In the genomic region with DNA sequence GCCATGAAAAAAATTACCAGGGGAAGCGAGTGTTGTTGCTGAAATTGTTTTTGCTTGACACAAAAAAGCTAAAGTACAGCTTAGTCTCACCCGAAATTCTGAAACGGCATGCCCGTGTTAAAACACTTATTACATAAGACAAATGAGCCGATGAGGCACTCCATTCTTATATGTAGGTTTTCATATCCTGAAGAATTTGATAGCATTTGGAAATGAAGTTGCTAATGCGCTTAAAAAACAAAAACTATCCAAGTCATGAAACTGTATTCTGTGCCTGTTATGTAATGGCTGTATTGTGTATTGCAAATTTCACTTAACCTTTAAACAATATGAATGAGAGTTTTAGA, we compare ENCODE assay signal across 8 cellular contexts. TPM values are rescaled to one million over a fixed set of nuclear protein-coding genes. Genes with fewer than 3 reads are reported as not detected.
DNase-seq lines count a peak whose midpoint lies in the region; ATAC-seq lines count a peak whose summit lies in the region.

No MANE protein-coding gene starts in this region.

- no peak for ATAC-seq in activated CD4-positive, CD25-positive, alpha-beta regulatory T cell treated with anti-CD3 and anti-CD28 coated beads, Interleukin-2, amount 50 U/mL, for 24 hours

- H3K27me3 ChIP-seq in stomach smooth muscle (ENCODE audit: control insufficient read depth in 1 of 2, insufficient read depth in 2 of 2, low read length in 2 of 2), result no peaks in the 10 kb centered on the region

- peaks cover 34% of the 10 kb centered on the region for H3K27me3 Mint-ChIP-seq in activated T-helper 1 cell treated with anti-CD3 and anti-CD28 coated beads, Interleukin-12 subunit alpha, Interleukin-12 subunit beta, Interleukin-2, Interleukin-4 antibody, amounts not matched to agents 30 ng/mL and 10 ng/mL and 1 ng/mL, durations not matched to agents 14 hours and 24 hours and 36 hours (ENCODE audit: insufficient read depth)
- H3K27me3 Mint-ChIP-seq in immature natural killer cell (ENCODE audit: low read depth in 3 of 3), result peaks cover 8 to 13% (median 11%) of the 10 kb centered on the region in 3 donors

- intact Hi-C loops in activated T-helper 1 cell treated with anti-CD3 and anti-CD28 coated beads, Interleukin-12 subunit alpha, Interleukin-12 subunit beta, Interleukin-2, Interleukin-4 antibody, amounts not matched to agents 30 ng/mL and 10 ng/mL and 1 ng/mL, durations not matched to agents 14 hours and 24 hours and 36 hours (cut with micrococcal nuclease), result loop anchor here (2.0 to 10.0 kb wide), 5 partner anchors 201 to 849 kb away; partner anchors contain the start of genes RBM11 and SAMSN1

- H3K9ac ChIP-seq in stomach smooth muscle (ENCODE audit: low read length in 2 of 2), result peak overlapping the region; percentile 81 to 90

- peak overlapping the region; percentile 88 for H3K27ac Mint-ChIP-seq in activated T-helper 1 cell treated with anti-CD3 and anti-CD28 coated beads, Interleukin-12 subunit alpha, Interleukin-12 subunit beta, Interleukin-2, Interleukin-4 antibody, amounts not matched to agents 30 ng/mL and 10 ng/mL and 1 ng/mL, durations not matched to agents 14 hours and 24 hours and 36 hours
- peak overlapping the region; percentile 87 to 98 (median 96) for H3K27ac Mint-ChIP-seq in immature natural killer cell

- H3K4me1 ChIP-seq in stomach smooth muscle (ENCODE audit: control insufficient read depth, insufficient read depth, low read length), result peaks cover 2% of the 10 kb centered on the region

- no peaks in the 10 kb centered on the region for H3K36me3 ChIP-seq in stomach smooth muscle (ENCODE audit: control insufficient read depth in 2 of 2, insufficient read depth in 2 of 2, low read length in 2 of 2)

- no peaks in the 10 kb centered on the region for H3K9me3 Mint-ChIP-seq in activated T-helper 1 cell treated with anti-CD3 and anti-CD28 coated beads, Interleukin-12 subunit alpha, Interleukin-12 subunit beta, Interleukin-2, Interleukin-4 antibody, amounts not matched to agents 30 ng/mL and 10 ng/mL and 1 ng/mL, durations not matched to agents 14 hours and 24 hours and 36 hours
- peaks cover 0 to 1% (median 0%) of the 10 kb centered on the region in 6 donors for H3K9me3 Mint-ChIP-seq in immature natural killer cell

- H3K4me3 Mint-ChIP-seq in activated T-helper 1 cell treated with anti-CD3 and anti-CD28 coated beads, Interleukin-12 subunit alpha, Interleukin-12 subunit beta, Interleukin-2, Interleukin-4 antibody, amounts not matched to agents 30 ng/mL and 10 ng/mL and 1 ng/mL, durations not matched to agents 14 hours and 24 hours and 36 hours, result peak overlapping the region; percentile 93
- H3K4me3 Mint-ChIP-seq in immature natural killer cell, result peak overlapping the region; percentile 92 to 98 (median 93)

- peak overlapping the region; percentile 91 for H3K27ac ChIP-seq in stomach smooth muscle (ENCODE audit: low read length)

- H3K4me3 ChIP-seq in stomach smooth muscle (ENCODE audit: low read length in 2 of 2), result peak overlapping the region; percentile 62 to 79

- no peaks in the 10 kb centered on the region for H3K36me3 Mint-ChIP-seq in activated T-helper 1 cell treated with anti-CD3 and anti-CD28 coated beads, Interleukin-12 subunit alpha, Interleukin-12 subunit beta, Interleukin-2, Interleukin-4 antibody, amounts not matched to agents 30 ng/mL and 10 ng/mL and 1 ng/mL, durations not matched to agents 14 hours and 24 hours and 36 hours (ENCODE audit: low read depth)
- no peaks in the 10 kb centered on the region for H3K36me3 Mint-ChIP-seq in immature natural killer cell

- DNase-seq in NOMO-1 (lab: John Stamatoyannopoulos, UW; ENCODE audit: unreplicated experiment in 2 of 2), result peak; percentile 38 to 54
- no peak for DNase-seq in NOMO-1 treated with dmso at 0.1 percent for 144 hours (lab: John Stamatoyannopoulos, UW; ENCODE audit: unreplicated experiment)
- DNase-seq in activated T-helper 1 cell treated with anti-CD3 and anti-CD28 coated beads, Interleukin-12 subunit alpha, Interleukin-12 subunit beta, Interleukin-2, Interleukin-4 antibody, amounts not matched to agents 30 ng/mL and 10 ng/mL and 1 ng/mL, durations not matched to agents 14 hours and 24 hours and 36 hours (ENCODE audit: low spot score), result no peak
- no peak for DNase-seq in immature natural killer cell
- DNase-seq in NCI-H510A treated with DMSO at 0.1 percent for 48 hours (lab: John Stamatoyannopoulos, UW), result no peak
- DNase-seq in activated effector memory CD4-positive, alpha-beta T cell treated with anti-CD3 and anti-CD28 coated beads, Interleukin-2, amount 50 U/mL, for 16 hours, result no peak

- H3K9me3 ChIP-seq in stomach smooth muscle (ENCODE audit: control insufficient read depth in 2 of 2, low read length in 2 of 2), result no peaks in the 10 kb centered on the region

- peaks cover 38% of the 10 kb centered on the region for H3K4me1 Mint-ChIP-seq in activated T-helper 1 cell treated with anti-CD3 and anti-CD28 coated beads, Interleukin-12 subunit alpha, Interleukin-12 subunit beta, Interleukin-2, Interleukin-4 antibody, amounts not matched to agents 30 ng/mL and 10 ng/mL and 1 ng/mL, durations not matched to agents 14 hours and 24 hours and 36 hours (ENCODE audit: low read depth)
- peaks cover 34 to 43% of the 10 kb centered on the region in 2 donors for H3K4me1 Mint-ChIP-seq in immature natural killer cell

RNA-seq across cellular contexts. Expression of gene NRIP1, which starts 1.4 kb away (rescaled TPM):
- 11.4 and 11.7 TPM in 2 replicates for total RNA-seq in activated T-helper 1 cell treated with anti-CD3 and anti-CD28 coated beads, Interleukin-12 subunit alpha, Interleukin-12 subunit beta, Interleukin-2, Interleukin-4 antibody, amounts not matched to agents 30 ng/mL and 10 ng/mL and 1 ng/mL, durations not matched to agents 14 hours and 24 hours and 36 hours
- polyA plus RNA-seq in immature natural killer cell, result 10 to 100 TPM; 21.5 to 25.1 (median 24.4) TPM

Comparison
In these comparisons a context has a peak if more than half of its experiments do, and no peak if none do; other contexts are left out.
1. DNase-seq: peak in NOMO-1 (2 of 2); none in NOMO-1 treated with dmso at 0.1 percent for 144 hours (single experiment), activated T-helper 1 cell treated with anti-CD3 and anti-CD28 coated beads, Interleukin-12 subunit alpha, Interleukin-12 subunit beta, Interleukin-2, Interleukin-4 antibody, amounts not matched to agents 30 ng/mL and 10 ng/mL and 1 ng/mL, durations not matched to agents 14 hours and 24 hours and 36 hours (single experiment), immature natural killer cell (0 of 3), NCI-H510A treated with DMSO at 0.1 percent for 48 hours (single experiment) and activated effector memory CD4-positive, alpha-beta T cell treated with anti-CD3 and anti-CD28 coated beads, Interleukin-2, amount 50 U/mL, for 16 hours (single experiment).